In genomic region chr13:50512602-50513527, GRCh38 we compare ENCODE assay signal across 8 cellular contexts.
DNase-seq lines count a peak whose midpoint lies in the region; ATAC-seq and FAIRE-seq lines count a peak whose summit lies in the region.

No MANE protein-coding gene starts in this region.

- no peaks in the 10 kb centered on the region for H3K27me3 Mint-ChIP-seq in activated CD4-positive, alpha-beta memory T cell treated with anti-CD3 and anti-CD28 coated beads, Interleukin-2, amount 10 ng/mL, durations not matched to agents 7 days and 5 days

- no peak overlapping the region for H3K4ac ChIP-seq in neuronal stem cell (ENCODE audit: low read length)

- peak; percentile 97 for ATAC-seq in GM21528 (IDR thresholded peaks at IDR 0.05; ENCODE audit: low FRiP score, unreplicated experiment)

- no peak overlapping the region for H3K23ac ChIP-seq in neuronal stem cell (ENCODE audit: low read depth, low read length, poor library complexity)

- no peak overlapping the region for H3K27ac Mint-ChIP-seq in activated CD4-positive, alpha-beta memory T cell treated with anti-CD3 and anti-CD28 coated beads, Interleukin-2, amount 10 ng/mL, durations not matched to agents 7 days and 5 days

- peaks cover 2% of the 10 kb centered on the region for H3K9me3 Mint-ChIP-seq in activated CD4-positive, alpha-beta memory T cell treated with anti-CD3 and anti-CD28 coated beads, Interleukin-2, amount 10 ng/mL, durations not matched to agents 7 days and 5 days

- no peaks in the 10 kb centered on the region for H3K36me3 Mint-ChIP-seq in activated CD4-positive, alpha-beta memory T cell treated with anti-CD3 and anti-CD28 coated beads, Interleukin-2, amount 10 ng/mL, durations not matched to agents 7 days and 5 days (ENCODE audit: low read depth)

- no peak overlapping the region for H2BK5ac ChIP-seq in neuronal stem cell (ENCODE audit: low read length)

- H3K4me3 Mint-ChIP-seq in activated CD4-positive, alpha-beta memory T cell treated with anti-CD3 and anti-CD28 coated beads, Interleukin-2, amount 10 ng/mL, durations not matched to agents 7 days and 5 days: no peak overlapping the region

- H3K9me3 ChIP-seq in neuronal stem cell (replicated peaks in 1 of 2; ENCODE audit: control insufficient read depth in 2 of 2, insufficient read depth in 1 of 2, low read depth in 1 of 2, low read length in 2 of 2): peaks cover 4 to 7% of the 10 kb centered on the region in 2 donors

- peaks cover 2% of the 10 kb centered on the region for H3K4me1 Mint-ChIP-seq in activated CD4-positive, alpha-beta memory T cell treated with anti-CD3 and anti-CD28 coated beads, Interleukin-2, amount 10 ng/mL, durations not matched to agents 7 days and 5 days

- no peak overlapping the region for H3K4me2 ChIP-seq in neuronal stem cell (ENCODE audit: insufficient read depth, low read length, poor library complexity, severe bottlenecking)

- H2BK120ac ChIP-seq in neuronal stem cell (ENCODE audit: low read depth, low read length): no peak overlapping the region

- no peaks in the 10 kb centered on the region for H3K79me1 ChIP-seq in neuronal stem cell (ENCODE audit: low read depth, low read length)

- H3K9ac ChIP-seq in neuronal stem cell (ENCODE audit: low read depth, low read length, poor library complexity): no peak overlapping the region

- H3K4me3 ChIP-seq in neuronal stem cell (ENCODE audit: low read length in 2 of 2): peak overlapping the region in 1 of 2 donors; percentile 29

- H3K36me3 ChIP-seq in neuronal stem cell (replicated peaks in 1 of 2; ENCODE audit: control insufficient read depth in 2 of 2, insufficient read depth in 2 of 2, low read length in 2 of 2): no peaks in the 10 kb centered on the region

- WGBS in neuronal stem cell (ENCODE audit: extremely low coverage in 2 of 2, insufficient read length in 2 of 2, insufficient replicate concordance in 1 of 2), 2 donors: no CpG with 5 or more reads among the region's 12 CpGs

- no peak overlapping the region for H4K91ac ChIP-seq in neuronal stem cell (ENCODE audit: low read depth, low read length, poor library complexity)

- DNase-seq in GDM1 (lab: John Stamatoyannopoulos, UW): peak; percentile 79
- DNase-seq in Kasumi-1 (lab: John Stamatoyannopoulos, UW): peak; percentile 56 to 67
- DNase-seq in activated CD4-positive, alpha-beta memory T cell treated with anti-CD3 and anti-CD28 coated beads, Interleukin-2, amount 10 ng/mL, durations not matched to agents 7 days and 5 days: peak; percentile 60
- peak; percentile 50 for DNase-seq in fibroblast of gingiva (ENCODE audit: low read depth)
- no peak for DNase-seq in neuronal stem cell (ENCODE audit: low spot score)
- peak; percentile 40 for DNase-seq in urothelium cell line (ENCODE audit: low spot score)
- no peak for DNase-seq in HK-2 (ENCODE audit: unreplicated experiment)

- no peak overlapping the region for H3K14ac ChIP-seq in neuronal stem cell (ENCODE audit: low read length)

- H2AFZ ChIP-seq in neuronal stem cell (ENCODE audit: low read length): peak overlapping the region; percentile 93

- no peak overlapping the region for H3K18ac ChIP-seq in neuronal stem cell (ENCODE audit: low read length)

- no peak for FAIRE-seq in urothelium cell line (lab: Jason Lieb, UNC)

- no peak overlapping the region for H4K8ac ChIP-seq in neuronal stem cell (ENCODE audit: low read depth, low read length)

- H3K27me3 ChIP-seq in neuronal stem cell (ENCODE audit: control insufficient read depth in 3 of 3, insufficient read depth in 3 of 3, low read depth in 1 of 3, low read length in 3 of 3): no peaks in the 10 kb centered on the region

- POLR2A ChIA-PET in activated CD4-positive, alpha-beta memory T cell treated with anti-CD3 and anti-CD28 coated beads, Interleukin-2, amount 10 ng/mL, durations not matched to agents 7 days and 5 days (lab: Charles Lee): interaction anchor here (0.8 to 1.6 kb wide), 7 partner anchors 13 to 431 kb away, joined by 3 to 7 read pairs (median 4); no protein-coding TSS in a partner anchor

- CTCF ChIA-PET in activated CD4-positive, alpha-beta memory T cell treated with anti-CD3 and anti-CD28 coated beads, Interleukin-2, amount 10 ng/mL, durations not matched to agents 7 days and 5 days (lab: Charles Lee): interaction anchor here (0.7 to 1.8 kb wide), 4 partner anchors 399 to 577 kb away, joined by 4 to 9 read pairs (median 4); partner anchors contain the start of gene SPRYD7

- H2BK15ac ChIP-seq in neuronal stem cell (ENCODE audit: low read length): no peak overlapping the region

- H3K4me1 ChIP-seq in neuronal stem cell (ENCODE audit: control insufficient read depth in 2 of 2, insufficient read depth in 1 of 2, low read depth in 1 of 2, low read length in 2 of 2): peaks cover 2 to 12% of the 10 kb centered on the region in 2 donors

- no peak overlapping the region for H2AK5ac ChIP-seq in neuronal stem cell (ENCODE audit: low read depth, low read length)

- H3K27ac ChIP-seq in neuronal stem cell (replicated peaks; ENCODE audit: low read length): no peak overlapping the region

- no peak overlapping the region for H2BK12ac ChIP-seq in neuronal stem cell (ENCODE audit: low read length)

Comparison
In these comparisons a context has a peak if more than half of its experiments do, and no peak if none do; other contexts are left out.
1. DNase-seq: peak in GDM1 (single experiment), Kasumi-1 (2 of 2), activated CD4-positive, alpha-beta memory T cell treated with anti-CD3 and anti-CD28 coated beads, Interleukin-2, amount 10 ng/mL, durations not matched to agents 7 days and 5 days (single experiment), fibroblast of gingiva (single experiment) and urothelium cell line (single experiment); none in neuronal stem cell (single experiment) and HK-2 (single experiment).